ENCODE assay signal across 1 cellular context in the genomic region with DNA sequence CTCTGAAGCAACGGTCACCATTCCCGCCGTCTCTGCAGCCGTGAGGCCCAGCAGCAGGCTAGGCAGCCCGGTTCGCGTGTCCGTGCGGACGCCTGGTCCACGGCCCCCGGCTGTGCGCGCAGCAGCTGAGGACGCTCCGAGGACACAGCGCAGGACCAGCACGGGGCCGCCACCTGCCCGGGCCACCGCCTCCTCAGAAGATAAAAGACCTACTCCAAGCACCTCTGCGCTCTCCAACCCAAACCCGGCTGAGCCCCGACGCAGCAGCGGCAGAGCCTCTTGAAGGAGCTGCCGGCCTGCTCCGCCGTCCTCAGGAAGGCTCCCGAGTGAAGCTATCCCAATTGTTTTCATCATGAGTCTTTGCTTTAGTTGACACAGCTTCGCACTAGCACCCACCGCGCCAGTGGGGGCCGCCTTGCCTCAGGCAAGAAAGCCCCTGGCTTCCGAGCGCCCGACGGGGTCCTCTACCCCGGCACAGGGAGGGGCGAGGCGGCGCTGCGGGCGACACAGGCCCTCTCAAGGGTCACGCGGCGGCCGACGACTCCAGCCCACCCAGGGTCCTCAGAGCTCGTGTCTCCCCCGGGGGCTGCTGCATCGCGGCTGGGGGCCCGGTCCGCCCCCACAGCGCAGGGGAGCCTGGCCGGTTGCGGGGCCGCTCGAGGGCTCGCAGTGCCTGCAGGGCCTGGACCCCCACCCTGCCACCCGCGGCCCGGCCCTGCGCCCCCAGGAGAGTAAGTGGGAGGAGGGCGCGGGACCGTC.
TF ChIP-seq lines count a peak whose summit lies in the region.

No MANE protein-coding gene starts in this region.

TF ChIP-seq in SK-N-SH treated with all-trans-retinoic acid at 6 μM for 48 hours, 23 proteins besides CTCF, POLR2A, EP300 and RAD21 (continued from another document):
- TF ChIP-seq, protein P1, sequence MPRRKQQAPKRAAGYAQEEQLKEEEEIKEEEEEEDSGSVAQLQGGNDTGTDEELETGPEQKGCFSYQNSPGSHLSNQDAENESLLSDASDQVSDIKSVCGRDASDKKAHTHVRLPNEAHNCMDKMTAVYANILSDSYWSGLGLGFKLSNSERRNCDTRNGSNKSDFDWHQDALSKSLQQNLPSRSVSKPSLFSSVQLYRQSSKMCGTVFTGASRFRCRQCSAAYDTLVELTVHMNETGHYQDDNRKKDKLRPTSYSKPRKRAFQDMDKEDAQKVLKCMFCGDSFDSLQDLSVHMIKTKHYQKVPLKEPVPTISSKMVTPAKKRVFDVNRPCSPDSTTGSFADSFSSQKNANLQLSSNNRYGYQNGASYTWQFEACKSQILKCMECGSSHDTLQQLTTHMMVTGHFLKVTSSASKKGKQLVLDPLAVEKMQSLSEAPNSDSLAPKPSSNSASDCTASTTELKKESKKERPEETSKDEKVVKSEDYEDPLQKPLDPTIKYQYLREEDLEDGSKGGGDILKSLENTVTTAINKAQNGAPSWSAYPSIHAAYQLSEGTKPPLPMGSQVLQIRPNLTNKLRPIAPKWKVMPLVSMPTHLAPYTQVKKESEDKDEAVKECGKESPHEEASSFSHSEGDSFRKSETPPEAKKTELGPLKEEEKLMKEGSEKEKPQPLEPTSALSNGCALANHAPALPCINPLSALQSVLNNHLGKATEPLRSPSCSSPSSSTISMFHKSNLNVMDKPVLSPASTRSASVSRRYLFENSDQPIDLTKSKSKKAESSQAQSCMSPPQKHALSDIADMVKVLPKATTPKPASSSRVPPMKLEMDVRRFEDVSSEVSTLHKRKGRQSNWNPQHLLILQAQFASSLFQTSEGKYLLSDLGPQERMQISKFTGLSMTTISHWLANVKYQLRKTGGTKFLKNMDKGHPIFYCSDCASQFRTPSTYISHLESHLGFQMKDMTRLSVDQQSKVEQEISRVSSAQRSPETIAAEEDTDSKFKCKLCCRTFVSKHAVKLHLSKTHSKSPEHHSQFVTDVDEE (CRISPR knock-in tag; IDR thresholded peaks at IDR 0.05): no peak
- no peak for TF ChIP-seq ZNF8 (CRISPR knock-in tag; IDR thresholded peaks at IDR 0.05)
- TF ChIP-seq, protein P2, sequence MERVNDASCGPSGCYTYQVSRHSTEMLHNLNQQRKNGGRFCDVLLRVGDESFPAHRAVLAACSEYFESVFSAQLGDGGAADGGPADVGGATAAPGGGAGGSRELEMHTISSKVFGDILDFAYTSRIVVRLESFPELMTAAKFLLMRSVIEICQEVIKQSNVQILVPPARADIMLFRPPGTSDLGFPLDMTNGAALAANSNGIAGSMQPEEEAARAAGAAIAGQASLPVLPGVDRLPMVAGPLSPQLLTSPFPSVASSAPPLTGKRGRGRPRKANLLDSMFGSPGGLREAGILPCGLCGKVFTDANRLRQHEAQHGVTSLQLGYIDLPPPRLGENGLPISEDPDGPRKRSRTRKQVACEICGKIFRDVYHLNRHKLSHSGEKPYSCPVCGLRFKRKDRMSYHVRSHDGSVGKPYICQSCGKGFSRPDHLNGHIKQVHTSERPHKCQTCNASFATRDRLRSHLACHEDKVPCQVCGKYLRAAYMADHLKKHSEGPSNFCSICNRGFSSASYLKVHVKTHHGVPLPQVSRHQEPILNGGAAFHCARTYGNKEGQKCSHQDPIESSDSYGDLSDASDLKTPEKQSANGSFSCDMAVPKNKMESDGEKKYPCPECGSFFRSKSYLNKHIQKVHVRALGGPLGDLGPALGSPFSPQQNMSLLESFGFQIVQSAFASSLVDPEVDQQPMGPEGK (CRISPR knock-in tag; IDR thresholded peaks at IDR 0.05; ENCODE audit: borderline replicate concordance): no peak
- TF ChIP-seq, protein P3, sequence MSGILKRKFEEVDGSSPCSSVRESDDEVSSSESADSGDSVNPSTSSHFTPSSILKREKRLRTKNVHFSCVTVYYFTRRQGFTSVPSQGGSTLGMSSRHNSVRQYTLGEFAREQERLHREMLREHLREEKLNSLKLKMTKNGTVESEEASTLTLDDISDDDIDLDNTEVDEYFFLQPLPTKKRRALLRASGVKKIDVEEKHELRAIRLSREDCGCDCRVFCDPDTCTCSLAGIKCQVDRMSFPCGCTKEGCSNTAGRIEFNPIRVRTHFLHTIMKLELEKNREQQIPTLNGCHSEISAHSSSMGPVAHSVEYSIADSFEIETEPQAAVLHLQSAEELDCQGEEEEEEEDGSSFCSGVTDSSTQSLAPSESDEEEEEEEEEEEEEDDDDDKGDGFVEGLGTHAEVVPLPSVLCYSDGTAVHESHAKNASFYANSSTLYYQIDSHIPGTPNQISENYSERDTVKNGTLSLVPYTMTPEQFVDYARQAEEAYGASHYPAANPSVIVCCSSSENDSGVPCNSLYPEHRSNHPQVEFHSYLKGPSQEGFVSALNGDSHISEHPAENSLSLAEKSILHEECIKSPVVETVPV (CRISPR knock-in tag; IDR thresholded peaks at IDR 0.05): no peak
